13 cellular contexts compared by ENCODE assay signal in the genomic region with DNA sequence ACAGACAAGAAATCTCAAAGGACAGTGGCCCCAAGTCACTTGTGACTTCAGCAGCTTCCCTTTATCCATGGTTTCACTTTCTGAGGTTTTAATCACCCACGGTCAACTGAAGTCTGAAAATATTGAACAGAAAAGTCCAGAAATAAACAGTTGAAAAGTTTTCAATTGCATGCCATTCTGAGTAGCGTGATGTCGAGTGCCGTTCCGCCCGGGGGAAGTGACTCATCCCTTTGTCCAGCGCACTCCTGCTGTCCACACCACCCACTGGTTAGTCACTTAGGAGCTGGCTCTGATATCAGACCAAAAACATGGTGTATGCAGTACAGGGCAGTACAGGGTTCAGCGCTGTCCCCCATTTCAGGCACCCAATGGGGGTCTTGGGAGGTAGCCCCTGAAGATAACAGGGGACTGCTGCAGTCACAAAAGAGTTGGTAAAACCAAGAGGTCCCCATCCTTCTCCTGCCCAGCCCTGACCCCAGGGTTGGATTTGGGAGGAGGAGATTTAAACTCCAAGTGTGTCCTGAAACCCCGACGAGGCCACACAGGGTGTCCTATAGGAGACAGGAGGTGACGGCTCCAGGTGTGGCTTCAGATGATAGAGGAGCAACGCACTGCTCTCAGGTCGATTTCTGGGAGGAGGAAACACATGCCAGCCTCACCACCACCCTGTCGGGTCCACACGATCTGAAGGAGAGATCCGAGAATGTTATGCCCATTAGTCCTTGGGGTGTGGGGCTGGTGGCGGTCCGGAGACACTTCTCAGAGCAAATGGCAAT.
DNase-seq lines count a peak whose midpoint lies in the region; FAIRE-seq and TF ChIP-seq lines count a peak whose summit lies in the region.
"Had no signal": no experiment of that assay in that cellular context is flagged by ENCODE, and none has a peak within 500 bp of the region (broad histone marks: within the 10 kb centered on the region; RNA-seq: fewer than 3 reads in every experiment).

No MANE protein-coding gene starts in this region.

- no peak overlapping the region for H3K4me3 Mint-ChIP-seq in activated CD4-positive, alpha-beta T cell treated with anti-CD3 and anti-CD28 coated beads, Interleukin-2, amount 10 ng/mL, durations not matched to agents 24 days and 14 days
- H3K4me3 Mint-ChIP-seq: activated naive CD8-positive, alpha-beta T cell treated with anti-CD3 and anti-CD28 coated beads, Interleukin-2, amount 10 ng/mL, durations not matched to agents 7 days and 5 days had no signal

- H3K23ac ChIP-seq in mesenchymal stem cell (ENCODE audit: low read length in 2 of 2), result no peak overlapping the region

- H2BK12ac ChIP-seq in mesenchymal stem cell (ENCODE audit: low read length in 2 of 2), result peak overlapping the region; percentile 25 to 69

- peaks cover 7% of the 10 kb centered on the region for H3K9me3 ChIP-seq in MG63
- H3K9me3 ChIP-seq in mesenchymal stem cell (ENCODE audit: control insufficient read depth, low read length), result peaks cover 7% of the 10 kb centered on the region

- H3K79me1 ChIP-seq in mesenchymal stem cell (replicated peaks; ENCODE audit: low read length, poor library complexity, severe bottlenecking), result peaks cover 2% of the 10 kb centered on the region

- intact Hi-C loops in activated CD4-positive, alpha-beta T cell treated with anti-CD3 and anti-CD28 coated beads, Interleukin-2, amount 10 ng/mL, durations not matched to agents 24 days and 14 days (cut with micrococcal nuclease), result no loop called here

- H4K91ac ChIP-seq in mesenchymal stem cell (ENCODE audit: low read length), result no peak overlapping the region

- H3K27me3 ChIP-seq in MG63 (no peaks in the 10 kb centered on the region), bronchial epithelial cell (ENCODE audit: control insufficient read depth, insufficient read depth, low read length) (no peaks in the 10 kb centered on the region), mesenchymal stem cell (ENCODE audit: control insufficient read depth in 1 of 2, insufficient read depth in 1 of 2, low read length in 2 of 2) (no peaks in the 10 kb centered on the region)
- H3K27me3 ChIP-seq: esophagus squamous epithelium, SJCRH30 had no signal

- no peak for TF ChIP-seq CTCF in bronchial epithelial cell (IDR thresholded peaks at IDR 0.05; ENCODE audit: insufficient read depth, low read length, severe bottlenecking)
- no peak for TF ChIP-seq CTCF in D721Med (IDR thresholded peaks at IDR 0.05; ENCODE audit: insufficient read depth, missing control alignments)

- H3K27me3 Mint-ChIP-seq in activated CD4-positive, alpha-beta T cell treated with anti-CD3 and anti-CD28 coated beads, Interleukin-2, amount 10 ng/mL, durations not matched to agents 24 days and 14 days, result no peaks in the 10 kb centered on the region
- H3K27me3 Mint-ChIP-seq: activated naive CD8-positive, alpha-beta T cell treated with anti-CD3 and anti-CD28 coated beads, Interleukin-2, amount 10 ng/mL, durations not matched to agents 7 days and 5 days had no signal

- H3K27ac Mint-ChIP-seq in activated CD4-positive, alpha-beta T cell treated with anti-CD3 and anti-CD28 coated beads, Interleukin-2, amount 10 ng/mL, durations not matched to agents 24 days and 14 days, result no peak overlapping the region
- H3K27ac Mint-ChIP-seq: activated naive CD8-positive, alpha-beta T cell treated with anti-CD3 and anti-CD28 coated beads, Interleukin-2, amount 10 ng/mL, durations not matched to agents 7 days and 5 days had no signal

- H3K36me3 Mint-ChIP-seq in activated CD4-positive, alpha-beta T cell treated with anti-CD3 and anti-CD28 coated beads, Interleukin-2, amount 10 ng/mL, durations not matched to agents 24 days and 14 days (ENCODE audit: low read depth), result no peaks in the 10 kb centered on the region
- H3K36me3 Mint-ChIP-seq: activated naive CD8-positive, alpha-beta T cell treated with anti-CD3 and anti-CD28 coated beads, Interleukin-2, amount 10 ng/mL, durations not matched to agents 7 days and 5 days had no signal

- in situ Hi-C loops in Caki2 (cut with HindIII; ENCODE audit: low pct_unique_long_range_greater_than_20kb, low sequenced_read_pairs), result no loop called here

- peak overlapping the region in 1 of 2 experiments; percentile 19 for H3K4ac ChIP-seq in mesenchymal stem cell (ENCODE audit: low read depth in 1 of 2, low read length in 2 of 2)

- H3K14ac ChIP-seq in mesenchymal stem cell (ENCODE audit: low read length in 2 of 2), result no peak overlapping the region

- H2BK15ac ChIP-seq in mesenchymal stem cell (ENCODE audit: low read depth, poor library complexity, severe bottlenecking), result no peak overlapping the region

- no peak overlapping the region for H3K4me3 ChIP-seq in MG63
- H3K4me3 ChIP-seq in bronchial epithelial cell (ENCODE audit: low read depth, low read length), result no peak overlapping the region
- H3K4me3 ChIP-seq in mesenchymal stem cell (ENCODE audit: insufficient read depth in 1 of 2, low read depth in 1 of 2, low read length in 2 of 2), result no peak overlapping the region
- H3K4me3 ChIP-seq: esophagus squamous epithelium, SJCRH30 had no signal

- FAIRE-seq in bronchial epithelial cell (lab: Jason Lieb, UNC), result peak; percentile 97
- FAIRE-seq in D721Med (lab: Jason Lieb, UNC), result no peak

- no peak overlapping the region for H2BK5ac ChIP-seq in mesenchymal stem cell (ENCODE audit: low read depth, low read length, poor library complexity, severe bottlenecking)

- H3K4me1 Mint-ChIP-seq in activated CD4-positive, alpha-beta T cell treated with anti-CD3 and anti-CD28 coated beads, Interleukin-2, amount 10 ng/mL, durations not matched to agents 24 days and 14 days, result no peaks in the 10 kb centered on the region
- H3K4me1 Mint-ChIP-seq: activated naive CD8-positive, alpha-beta T cell treated with anti-CD3 and anti-CD28 coated beads, Interleukin-2, amount 10 ng/mL, durations not matched to agents 7 days and 5 days had no signal

- H4K8ac ChIP-seq in mesenchymal stem cell (ENCODE audit: low read length), result peak overlapping the region; percentile 27

- peaks cover 3% of the 10 kb centered on the region for H3K9me3 Mint-ChIP-seq in activated CD4-positive, alpha-beta T cell treated with anti-CD3 and anti-CD28 coated beads, Interleukin-2, amount 10 ng/mL, durations not matched to agents 24 days and 14 days

- H2AFZ ChIP-seq in mesenchymal stem cell (ENCODE audit: low read depth, low read length), result no peak overlapping the region

- peak overlapping the region; percentile 58 for H3K27ac ChIP-seq in mesenchymal stem cell (ENCODE audit: low read length, poor library complexity, severe bottlenecking)
- H3K27ac ChIP-seq: esophagus squamous epithelium, HL-60, SJCRH30 had no signal

- H3K4me1 ChIP-seq in mesenchymal stem cell (ENCODE audit: control insufficient read depth, insufficient read depth, low read depth, low read length), result peaks cover 19% of the 10 kb centered on the region
- H3K4me1 ChIP-seq: esophagus squamous epithelium, SJCRH30 had no signal

- H2BK120ac ChIP-seq in mesenchymal stem cell (ENCODE audit: low read depth, low read length), result no peak overlapping the region

- peak overlapping the region; percentile 65 for H2AK5ac ChIP-seq in mesenchymal stem cell (ENCODE audit: low read length, severe bottlenecking)

- H3K9ac ChIP-seq in mesenchymal stem cell (ENCODE audit: low read length), result peak overlapping the region; percentile 45

- H3K36me3 ChIP-seq in MG63 (peaks cover 3% of the 10 kb centered on the region; the same call in 1 of the 2 replicates), bronchial epithelial cell (ENCODE audit: control insufficient read depth, insufficient read depth, low read length) (no peaks in the 10 kb centered on the region), mesenchymal stem cell (ENCODE audit: control insufficient read depth in 1 of 2, insufficient read depth in 2 of 2, low read depth in 1 of 2, low read length in 2 of 2) (peaks cover 0 to 2% of the 10 kb centered on the region in 2 experiments)
- H3K36me3 ChIP-seq: esophagus squamous epithelium, SJCRH30 had no signal

- no peak overlapping the region for H3K4me2 ChIP-seq in mesenchymal stem cell (ENCODE audit: low read length, poor library complexity, severe bottlenecking)

- peak overlapping the region; percentile 34 to 38 for H3K18ac ChIP-seq in mesenchymal stem cell (ENCODE audit: low read depth in 1 of 2, low read length in 2 of 2)

- WGBS in mesenchymal stem cell, result 55% methylated on average over 18 of the region's 18 CpGs

- DNase-seq in Caki2 (ENCODE audit: low read depth) (peak; percentile 52), MG63 (peak; percentile 93), bronchial epithelial cell (ENCODE audit: low read depth) (peak; percentile 87), mesenchymal stem cell (peak; percentile 92), DMS 273 (lab: John Stamatoyannopoulos, UW; ENCODE audit: unreplicated experiment) (no peak), D721Med (ENCODE audit: insufficient read length, low spot score) (no peak), SKM-1 (lab: John Stamatoyannopoulos, UW; ENCODE audit: unreplicated experiment) (no peak)
- DNase-seq in activated CD4-positive, alpha-beta T cell treated with anti-CD3 and anti-CD28 coated beads, Interleukin-2, amount 10 ng/mL, durations not matched to agents 24 days and 14 days, result no peak
- DNase-seq: activated naive CD8-positive, alpha-beta T cell treated with anti-CD3 and anti-CD28 coated beads, Interleukin-2, amount 10 ng/mL, durations not matched to agents 7 days and 5 days; esophagus squamous epithelium; NCI-H2081 treated with DMSO at 0.1 percent for 48 hours had no signal

Comparison
In these comparisons a context has a peak if more than half of its experiments do, and no peak if none do; other contexts are left out.
1. DNase-seq: peak in Caki2 (single experiment), MG63 (single experiment), bronchial epithelial cell (single experiment) and mesenchymal stem cell (single experiment); none in DMS 273 (single experiment), activated CD4-positive, alpha-beta T cell treated with anti-CD3 and anti-CD28 coated beads, Interleukin-2, amount 10 ng/mL, durations not matched to agents 24 days and 14 days (single experiment), D721Med (single experiment) and SKM-1 (single experiment).